Comparison of ENCODE assay signal across 18 cellular contexts in genomic region chr16:54647216-54647615, GRCh38.
DNase-seq lines count a peak whose midpoint lies in the region; ATAC-seq, FAIRE-seq and TF ChIP-seq lines count a peak whose summit lies in the region.
"Had no signal": no experiment of that assay in that cellular context is flagged by ENCODE, and none has a peak within 500 bp of the region (broad histone marks: within the 10 kb centered on the region; RNA-seq: fewer than 3 reads in every experiment).

No MANE protein-coding gene starts in this region.

- H3K27me3 ChIP-seq in breast epithelium (no peaks in the 10 kb centered on the region), keratinocyte (ENCODE audit: control insufficient read depth, extremely low read depth, insufficient read depth, low read length) (no peaks in the 10 kb centered on the region), stomach (no peaks in the 10 kb centered on the region), mesendoderm (ENCODE audit: insufficient read depth, low read length, poor library complexity) (peaks cover 3% of the 10 kb centered on the region)

- no peak overlapping the region for H3K23ac ChIP-seq in mesendoderm (ENCODE audit: low read length)

- no peak overlapping the region for H3K4ac ChIP-seq in mesendoderm (ENCODE audit: low read depth, low read length)

- H3K4me2 ChIP-seq in keratinocyte (ENCODE audit: control insufficient read depth, extremely low read depth, insufficient read depth, low read depth, low read length) (peak overlapping the region; percentile 70), mesendoderm (ENCODE audit: low read length) (no peak overlapping the region)

- TF ChIP-seq EP300 in stomach (IDR thresholded peaks at IDR 0.05), result no peak

- TF ChIP-seq POLR2A in breast epithelium (IDR thresholded peaks at IDR 0.05) (no peak), stomach (IDR thresholded peaks at IDR 0.05) (no peak)

- H2AFZ ChIP-seq in keratinocyte (ENCODE audit: control insufficient read depth, low read length), result no peak overlapping the region

- no peak overlapping the region for H4K5ac ChIP-seq in mesendoderm (ENCODE audit: low read length)

- H3K9me3 ChIP-seq in breast epithelium, result no peaks in the 10 kb centered on the region
- H3K9me3 ChIP-seq in keratinocyte (ENCODE audit: control insufficient read depth, low read depth, low read length), result no peaks in the 10 kb centered on the region
- H3K9me3 ChIP-seq in stomach, result no peaks in the 10 kb centered on the region

- FAIRE-seq in keratinocyte (lab: Jason Lieb, UNC), result peak; percentile 92
- FAIRE-seq: RCC 7860 had no signal

- H3K56ac ChIP-seq in mesendoderm (ENCODE audit: low read length), result no peak overlapping the region

- TF ChIP-seq CTCF in breast epithelium (IDR thresholded peaks at IDR 0.05) (no peak), keratinocyte (optimal IDR thresholded peaks at IDR 0.05 in 1 of 3, IDR thresholded peaks at IDR 0.05 in 1 of 3, conservative IDR thresholded peaks at IDR 0.05 in 1 of 3; ENCODE audit: extremely low read depth in 1 of 3, insufficient read depth in 2 of 3, low read length in 3 of 3) (no peak), stomach (IDR thresholded peaks at IDR 0.05) (no peak), coronary artery (IDR thresholded peaks at IDR 0.05) (no peak)

- H4K20me1 ChIP-seq in keratinocyte (ENCODE audit: control insufficient read depth, extremely low read depth, insufficient read depth, low read length), result no peaks in the 10 kb centered on the region

- no peak overlapping the region for H4K8ac ChIP-seq in mesendoderm (ENCODE audit: low read depth, low read length)

- no peak overlapping the region for H2BK120ac ChIP-seq in mesendoderm (ENCODE audit: low read depth, low read length)

- dilution Hi-C loops in keratinocyte (cut with MboI; ENCODE audit: extremely low pct_ligation_motif_present, low sequenced_read_pairs), result no loop called here

- H3K27ac ChIP-seq in breast epithelium (peak overlapping the region; percentile 90 to 92), keratinocyte (ENCODE audit: control insufficient read depth, insufficient read depth, low read length) (peak overlapping the region; percentile 56), stomach (peak overlapping the region in 1 of 5 donors; percentile 18), coronary artery (no peak overlapping the region), mesendoderm (ENCODE audit: low read depth, low read length) (no peak overlapping the region)

- DNase-seq in breast epithelium (ENCODE audit: low spot score in 2 of 2) (peak in 1 of 2 donors; percentile 91), keratinocyte (ENCODE audit: low read depth, low spot score) (no peak), stomach (peak; percentile 63), coronary artery (ENCODE audit: low spot score) (no peak), head of caudate nucleus (no peak), mesendoderm (no peak)
- DNase-seq: Calu3; CD4-positive, alpha-beta T cell; DMS53; H7; IMR-90; Karpas-422; NCI-H187 treated with DMSO at 0.1 percent for 48 hours; NCI-H345; NCI-H526; SHP77 treated with DMSO at 0.1 percent for 48 hours had no signal

- 44 to 72% (median 59%) methylated on average over 3 of the region's 3 CpGs for WGBS in stomach, 5 donors
- WGBS in mesendoderm (ENCODE audit: extremely low coverage, insufficient coverage, low lambda C conversion rate), result no CpG with 5 or more reads among the region's 3 CpGs

- H3K4me3 ChIP-seq in breast epithelium, result no peak overlapping the region
- peak overlapping the region in 2 of 3 experiments; percentile 14 to 37 for H3K4me3 ChIP-seq in keratinocyte (ENCODE audit: control insufficient read depth in 2 of 3, extremely low read depth in 1 of 3, insufficient read depth in 2 of 3, low read depth in 1 of 3, low read length in 3 of 3)
- H3K4me3 ChIP-seq in stomach, result no peak overlapping the region
- H3K4me3 ChIP-seq in coronary artery, result no peak overlapping the region
- H3K4me3 ChIP-seq in mesendoderm (ENCODE audit: low read length), result no peak overlapping the region

- H3K4me1 ChIP-seq in breast epithelium, result peaks cover 0 to 4% of the 10 kb centered on the region in 2 donors
- peaks cover 17% of the 10 kb centered on the region for H3K4me1 ChIP-seq in keratinocyte (ENCODE audit: control insufficient read depth, extremely low read depth, insufficient read depth, low read length)
- H3K4me1 ChIP-seq in stomach, result peaks cover 0 to 8% (median 5%) of the 10 kb centered on the region in 4 donors
- H3K4me1 ChIP-seq in mesendoderm (ENCODE audit: control insufficient read depth, low read depth, low read length), result no peaks in the 10 kb centered on the region

- H3K18ac ChIP-seq in mesendoderm (ENCODE audit: low read length), result no peak overlapping the region

- H3K36me3 ChIP-seq in breast epithelium, result no peaks in the 10 kb centered on the region
- no peaks in the 10 kb centered on the region for H3K36me3 ChIP-seq in keratinocyte (ENCODE audit: control insufficient read depth in 2 of 2, extremely low read depth in 1 of 2, insufficient read depth in 2 of 2, low read length in 2 of 2)
- H3K36me3 ChIP-seq in stomach, result no peaks in the 10 kb centered on the region
- no peaks in the 10 kb centered on the region for H3K36me3 ChIP-seq in mesendoderm (ENCODE audit: control insufficient read depth, insufficient read depth, low read length)

- H3K9ac ChIP-seq in keratinocyte (ENCODE audit: control insufficient read depth, extremely low read depth, insufficient read depth, low read length) (no peak overlapping the region), mesendoderm (ENCODE audit: low read length) (no peak overlapping the region)

- intact Hi-C loops in breast epithelium (cut with DNase I; ENCODE audit: low total_unique reads), result no loop called here
- intact Hi-C loops in stomach (cut with DNase I; ENCODE audit: low total_unique reads), result no loop called here
- intact Hi-C loops in head of caudate nucleus (cut with DNase I), result no loop called here

- no peak overlapping the region for H2BK15ac ChIP-seq in mesendoderm (replicated peaks; ENCODE audit: low read depth)

- H3K79me2 ChIP-seq in keratinocyte (ENCODE audit: control insufficient read depth, insufficient read depth, low read length), result no peaks in the 10 kb centered on the region
- no peaks in the 10 kb centered on the region for H3K79me2 ChIP-seq in mesendoderm (ENCODE audit: control insufficient read depth, insufficient read depth, low read length)

- H2AK5ac ChIP-seq in mesendoderm (ENCODE audit: low read length), result no peak overlapping the region

- no peaks in the 10 kb centered on the region for H3K9me1 ChIP-seq in keratinocyte (ENCODE audit: control insufficient read depth, extremely low read depth, insufficient read depth, low read length)

- H2BK5ac ChIP-seq in mesendoderm (ENCODE audit: low read length), result no peak overlapping the region

- no peak for ATAC-seq in HG02763 (IDR thresholded peaks at IDR 0.05; ENCODE audit: unreplicated experiment)

- no peaks in the 10 kb centered on the region for H3K79me1 ChIP-seq in mesendoderm (ENCODE audit: low read length)

Comparison
In these comparisons a context has a peak if more than half of its experiments do, and no peak if none do; other contexts are left out.
1. H3K27ac ChIP-seq: peak in breast epithelium (2 of 2) and keratinocyte (single experiment); none in coronary artery (0 of 2) and mesendoderm (single experiment).
2. H3K4me3 ChIP-seq: peak in keratinocyte (2 of 3); none in breast epithelium (0 of 3), stomach (0 of 4), coronary artery (single experiment) and mesendoderm (single experiment).